Comparison of ENCODE assay signal across 7 cellular contexts in genomic region chr5:79990598-79991507, GRCh38. TPM values are rescaled to one million over a fixed set of nuclear protein-coding genes. Genes with fewer than 3 reads are reported as not detected.
DNase-seq lines count a peak whose midpoint lies in the region; ATAC-seq and TF ChIP-seq lines count a peak whose summit lies in the region.

Gene MTX3 (minus strand): TSS chr5:79991262. CDS start chr5:79991238, 24 bp downstream.

- peaks cover 20% of the 10 kb centered on the region for H3K4me1 ChIP-seq in smooth muscle cell (ENCODE audit: low read depth)

- H3K9me3 Mint-ChIP-seq in WTC11 (no peaks in the 10 kb centered on the region), immature natural killer cell (peaks cover 0 to 4% (median under 1%) of the 10 kb centered on the region in 6 donors)

- H3K27me3 ChIP-seq in smooth muscle cell (ENCODE audit: low read depth) = peaks cover 27% of the 10 kb centered on the region

- peaks cover 16% of the 10 kb centered on the region for H3K4me1 Mint-ChIP-seq in WTC11
- peaks cover 18 to 23% of the 10 kb centered on the region in 2 donors for H3K4me1 Mint-ChIP-seq in immature natural killer cell

- H3K36me3 ChIP-seq in smooth muscle cell (ENCODE audit: low read depth) = peaks cover 21% of the 10 kb centered on the region

- CTCF ChIA-PET in WTC11 (lab: Charles Lee) = interaction anchor here (0.8 to 1.6 kb wide), 2 partner anchors 13 to 93 kb away, joined by 3 to 6 read pairs; no protein-coding TSS in a partner anchor

- H3K9me3 ChIP-seq in smooth muscle cell (replicated peaks; ENCODE audit: low read depth) = no peaks in the 10 kb centered on the region

- peak within 1 kb of the TSS; percentile 83 for H3K9ac ChIP-seq in smooth muscle cell (ENCODE audit: low read depth)

- peaks cover 27% of the 10 kb centered on the region for H3K36me3 Mint-ChIP-seq in WTC11
- H3K36me3 Mint-ChIP-seq in immature natural killer cell = peaks cover 12 to 27% (median 23%) of the 10 kb centered on the region in 3 donors

- H3K4me3 Mint-ChIP-seq in WTC11 = peak within 1 kb of the TSS; percentile 96
- H3K4me3 Mint-ChIP-seq in immature natural killer cell = peak within 1 kb of the TSS; percentile 78 to 89 (median 85)

- H2AFZ ChIP-seq in smooth muscle cell (ENCODE audit: low read depth) = peak within 1 kb of the TSS; percentile 100

- peak within 1 kb of the TSS; percentile 86 to 96 for H3K4me3 ChIP-seq in cardiac fibroblast (replicated peaks in 1 of 2; ENCODE audit: low read depth in 2 of 2, low read length in 2 of 2)
- peak within 1 kb of the TSS; percentile 90 for H3K4me3 ChIP-seq in smooth muscle cell

- WGBS in smooth muscle cell (ENCODE audit: low lambda C conversion rate) = under 1% methylated on average over 42 of the region's 50 CpGs

- ATAC-seq in HG03066 (IDR thresholded peaks at IDR 0.05; ENCODE audit: low read depth, unreplicated experiment) = peak; percentile 88
- peak; percentile 92 for ATAC-seq in WTC11

- TF ChIP-seq CTCF in WTC11 (IDR thresholded peaks at IDR 0.05) = no peak
- TF ChIP-seq CTCF in cardiac fibroblast (IDR thresholded peaks at IDR 0.05; ENCODE audit: low read depth, low read length) = no peak
- no peak for TF ChIP-seq CTCF in smooth muscle cell (IDR thresholded peaks at IDR 0.05; ENCODE audit: borderline replicate concordance, insufficient read depth, poor library complexity, severe bottlenecking)

- DNase-seq in NCI-H2227 (lab: John Stamatoyannopoulos, UW; ENCODE audit: unreplicated experiment) (peak; percentile 94), WTC11 (ENCODE audit: low spot score) (peak; percentile 91), cardiac fibroblast (ENCODE audit: low read depth in 2 of 2) (peak; percentile 80 to 85), immature natural killer cell (peak; percentile 76 to 82 (median 77)), smooth muscle cell (lab: John Stamatoyannopoulos, UW; ENCODE audit: unreplicated experiment) (peak; percentile 30)

- peak; percentile 59 for TF ChIP-seq POLR2A in GM18526 (IDR thresholded peaks at IDR 0.05; ENCODE audit: extremely low read depth, insufficient read length)

- no peaks in the 10 kb centered on the region for H4K20me1 ChIP-seq in smooth muscle cell (ENCODE audit: low read depth)

- H3K4me2 ChIP-seq in smooth muscle cell = peak within 1 kb of the TSS; percentile 93

- H3F3A ChIP-seq in smooth muscle cell (ENCODE audit: low read depth) = no peaks in the 10 kb centered on the region

- H3K79me2 ChIP-seq in smooth muscle cell (ENCODE audit: low read depth) = no peaks in the 10 kb centered on the region

- H3K27ac Mint-ChIP-seq in WTC11 (peak within 1 kb of the TSS; percentile 99), immature natural killer cell (peak within 1 kb of the TSS; percentile 74 to 90 (median 88))

- peak within 1 kb of the TSS; percentile 28 for H3K27ac ChIP-seq in smooth muscle cell (ENCODE audit: low read depth)

- H3K27me3 Mint-ChIP-seq in WTC11 (ENCODE audit: low read depth) (no peaks in the 10 kb centered on the region), immature natural killer cell (ENCODE audit: low read depth in 3 of 3) (peaks cover 0 to 13% (median 6%) of the 10 kb centered on the region in 3 donors)

- POLR2A ChIA-PET in WTC11 (lab: Charles Lee) = no interaction called here

TF ChIP-seq in WTC11, 78 proteins besides CTCF, POLR2A, EP300 and RAD21 (continues in another document):
- TF ChIP-seq ZNF423 (CRISPR knock-in tag; IDR thresholded peaks at IDR 0.05) = 0 out of 2 replicates have a peak, but pooled peaks have one; percentile 16
- TF ChIP-seq FOXJ3 (CRISPR knock-in tag; IDR thresholded peaks at IDR 0.05; ENCODE audit: borderline replicate concordance) = no peak
- peak; percentile 88 for TF ChIP-seq SP1 (CRISPR knock-in tag; conservative IDR thresholded peaks at IDR 0.05)
- TF ChIP-seq FOXP1 (CRISPR knock-in tag; IDR thresholded peaks at IDR 0.05; ENCODE audit: borderline replicate concordance) = peak; percentile 93
- TF ChIP-seq E2F5 (CRISPR knock-in tag; IDR thresholded peaks at IDR 0.05) = peak; percentile 90
- TF ChIP-seq IRF1 (CRISPR knock-in tag; IDR thresholded peaks at IDR 0.05) = peak; percentile 25; the same call in 1 of the 2 replicates
- no peak for TF ChIP-seq HMGA2 (CRISPR knock-in tag; IDR thresholded peaks at IDR 0.05)
- peak; percentile 81; the same call in 1 of the 2 replicates for TF ChIP-seq TEAD4 (CRISPR knock-in tag; IDR thresholded peaks at IDR 0.05)
- peak; percentile 29; the same call in 1 of the 2 replicates for TF ChIP-seq JUN (CRISPR knock-in tag; IDR thresholded peaks at IDR 0.05)
- peak; percentile 63; the same call in 1 of the 2 replicates for TF ChIP-seq TEAD1 (CRISPR knock-in tag; IDR thresholded peaks at IDR 0.05)
- TF ChIP-seq CREM (CRISPR knock-in tag; IDR thresholded peaks at IDR 0.05) = peak; percentile 73; the same call in 1 of the 2 replicates
- no peak for TF ChIP-seq ATF3 (CRISPR knock-in tag; conservative IDR thresholded peaks at IDR 0.05)
- peak; percentile 64 for TF ChIP-seq FOXK1 (CRISPR knock-in tag; IDR thresholded peaks at IDR 0.05)
- TF ChIP-seq ESRRA (CRISPR knock-in tag; IDR thresholded peaks at IDR 0.05; ENCODE audit: borderline replicate concordance) = peak; percentile 73; the same call in 1 of the 2 replicates
- TF ChIP-seq MLX (CRISPR knock-in tag; IDR thresholded peaks at IDR 0.05) = no peak
- no peak for TF ChIP-seq ZNF512 (CRISPR knock-in tag; IDR thresholded peaks at IDR 0.05; ENCODE audit: borderline replicate concordance)
- TF ChIP-seq ZNF416 (CRISPR knock-in tag; IDR thresholded peaks at IDR 0.05) = 0 out of 2 replicates have a peak, but pooled peaks have one; percentile 61
- TF ChIP-seq ATF1 (CRISPR knock-in tag; IDR thresholded peaks at IDR 0.05) = peak; percentile 79; the same call in 1 of the 2 replicates
- peak; percentile 48; the same call in 1 of the 2 replicates for TF ChIP-seq NFE2L1 (CRISPR knock-in tag; IDR thresholded peaks at IDR 0.05)
- TF ChIP-seq CBFB (CRISPR knock-in tag; IDR thresholded peaks at IDR 0.05; ENCODE audit: low read depth) = peak; percentile 54; the same call in 1 of the 2 replicates
- peak; percentile 81 for TF ChIP-seq ETV6 (CRISPR knock-in tag; IDR thresholded peaks at IDR 0.05)
- TF ChIP-seq FOXP4 (CRISPR knock-in tag; IDR thresholded peaks at IDR 0.05) = peak; percentile 87; the same call in 1 of the 2 replicates
- TF ChIP-seq EMX1 (CRISPR knock-in tag; IDR thresholded peaks at IDR 0.05) = no peak

RNA-seq across cellular contexts. Expression of gene MTX3, which starts in this region (rescaled TPM):
- total RNA-seq in WTC11 (2021) (33.6 to 37.0 TPM (median 34.6 TPM) in 3 replicates), smooth muscle cell (17.9 and 20.2 TPM in 2 replicates)
- polyA plus RNA-seq in immature natural killer cell (1 to 10 TPM in 2 of 3 donors, not detected in 1; 1.3 TPM), smooth muscle cell (2.7 and 4.1 TPM in 2 replicates)

Comparison
In these comparisons a context has a peak if more than half of its experiments do, and no peak if none do; other contexts are left out.
1. Peak in every context shown above with its lines: DNase-seq, ATAC-seq, H3K4me3 ChIP-seq and H3K27ac ChIP-seq.
2. DNase-seq: peak in every context shown above with its lines; median percentile 94 in NCI-H2227; 91 in WTC11; 82 in cardiac fibroblast; 77 in immature natural killer cell; 30 in smooth muscle cell.